8 cellular contexts compared by ENCODE assay signal in genomic region chr12:51531982-51532497, GRCh38. TPM values are rescaled to one million over a fixed set of nuclear protein-coding genes. Genes with fewer than 3 reads are reported as not detected.
DNase-seq lines count a peak whose midpoint lies in the region; FAIRE-seq and TF ChIP-seq lines count a peak whose summit lies in the region.

No MANE protein-coding gene starts in this region.

- peaks cover 8% of the 10 kb centered on the region for H3K4me1 Mint-ChIP-seq in activated T-helper 1 cell treated with anti-CD3 and anti-CD28 coated beads, Interleukin-12 subunit alpha, Interleukin-12 subunit beta, Interleukin-2, Interleukin-4 antibody, amounts not matched to agents 30 ng/mL and 10 ng/mL and 1 ng/mL, durations not matched to agents 14 hours and 24 hours and 36 hours (ENCODE audit: low read depth)

- no peaks in the 10 kb centered on the region for H3K36me3 Mint-ChIP-seq in activated T-helper 1 cell treated with anti-CD3 and anti-CD28 coated beads, Interleukin-12 subunit alpha, Interleukin-12 subunit beta, Interleukin-2, Interleukin-4 antibody, amounts not matched to agents 30 ng/mL and 10 ng/mL and 1 ng/mL, durations not matched to agents 14 hours and 24 hours and 36 hours (ENCODE audit: low read depth)

- H3K4me3 Mint-ChIP-seq in activated T-helper 1 cell treated with anti-CD3 and anti-CD28 coated beads, Interleukin-12 subunit alpha, Interleukin-12 subunit beta, Interleukin-2, Interleukin-4 antibody, amounts not matched to agents 30 ng/mL and 10 ng/mL and 1 ng/mL, durations not matched to agents 14 hours and 24 hours and 36 hours = no peak overlapping the region

- H3K4me3 ChIP-seq in foreskin fibroblast (ENCODE audit: low read depth in 1 of 2, low read length in 2 of 2) = no peak overlapping the region

- intact Hi-C loops in activated T-helper 1 cell treated with anti-CD3 and anti-CD28 coated beads, Interleukin-12 subunit alpha, Interleukin-12 subunit beta, Interleukin-2, Interleukin-4 antibody, amounts not matched to agents 30 ng/mL and 10 ng/mL and 1 ng/mL, durations not matched to agents 14 hours and 24 hours and 36 hours (cut with micrococcal nuclease) = loop anchor here (1.0 to 5.0 kb wide), 4 partner anchors 50 to 343 kb away; no protein-coding TSS in a partner anchor

- TF ChIP-seq CTCF in AG09319 (IDR thresholded peaks at IDR 0.05; ENCODE audit: low read depth, low read length) (peak; percentile 96), foreskin fibroblast (IDR thresholded peaks at IDR 0.05; ENCODE audit: low read depth, low read length) (peak; percentile 83)

- peaks cover 11% of the 10 kb centered on the region for H3K27me3 Mint-ChIP-seq in activated T-helper 1 cell treated with anti-CD3 and anti-CD28 coated beads, Interleukin-12 subunit alpha, Interleukin-12 subunit beta, Interleukin-2, Interleukin-4 antibody, amounts not matched to agents 30 ng/mL and 10 ng/mL and 1 ng/mL, durations not matched to agents 14 hours and 24 hours and 36 hours (ENCODE audit: insufficient read depth)

- H3K27ac Mint-ChIP-seq in activated T-helper 1 cell treated with anti-CD3 and anti-CD28 coated beads, Interleukin-12 subunit alpha, Interleukin-12 subunit beta, Interleukin-2, Interleukin-4 antibody, amounts not matched to agents 30 ng/mL and 10 ng/mL and 1 ng/mL, durations not matched to agents 14 hours and 24 hours and 36 hours = no peak overlapping the region

- DNase-seq in AG09319 (ENCODE audit: extremely low read depth, low read depth) = peak; percentile 36
- DNase-seq in GM19239 (ENCODE audit: insufficient read length, low spot score) = peak; percentile 74
- peak; percentile 79 for DNase-seq in LoVo (ENCODE audit: low spot score)
- peak; percentile 72 for DNase-seq in RKO (ENCODE audit: low spot score)
- DNase-seq in activated T-helper 1 cell treated with anti-CD3 and anti-CD28 coated beads, Interleukin-12 subunit alpha, Interleukin-12 subunit beta, Interleukin-2, Interleukin-4 antibody, amounts not matched to agents 30 ng/mL and 10 ng/mL and 1 ng/mL, durations not matched to agents 14 hours and 24 hours and 36 hours (ENCODE audit: low spot score) = peak; percentile 68
- peak; percentile 59 to 88 for DNase-seq in foreskin fibroblast
- DNase-seq in non-pigmented ciliary epithelial cell (ENCODE audit: low read depth) = peak; percentile 47
- DNase-seq in superior temporal gyrus (ENCODE audit: extremely low spot score) = peak; percentile 86

- no peaks in the 10 kb centered on the region for H3K9me3 Mint-ChIP-seq in activated T-helper 1 cell treated with anti-CD3 and anti-CD28 coated beads, Interleukin-12 subunit alpha, Interleukin-12 subunit beta, Interleukin-2, Interleukin-4 antibody, amounts not matched to agents 30 ng/mL and 10 ng/mL and 1 ng/mL, durations not matched to agents 14 hours and 24 hours and 36 hours

- FAIRE-seq in GM19239 (lab: Jason Lieb, UNC) = peak; percentile 93

RNA-seq across cellular contexts. Expression of gene SCN8A, which starts 59.0 kb away (rescaled TPM):
- total RNA-seq in activated T-helper 1 cell treated with anti-CD3 and anti-CD28 coated beads, Interleukin-12 subunit alpha, Interleukin-12 subunit beta, Interleukin-2, Interleukin-4 antibody, amounts not matched to agents 30 ng/mL and 10 ng/mL and 1 ng/mL, durations not matched to agents 14 hours and 24 hours and 36 hours = 0.15 and 0.26 TPM in 2 replicates

Comparison
In these comparisons a context has a peak if more than half of its experiments do, and no peak if none do; other contexts are left out.
1. DNase-seq: peak in every context shown above with its lines; median percentile 86 in superior temporal gyrus; 79 in LoVo; 74 in GM19239; 74 in foreskin fibroblast; 72 in RKO; 68 in activated T-helper 1 cell treated with anti-CD3 and anti-CD28 coated beads, Interleukin-12 subunit alpha, Interleukin-12 subunit beta, Interleukin-2, Interleukin-4 antibody, amounts not matched to agents 30 ng/mL and 10 ng/mL and 1 ng/mL, durations not matched to agents 14 hours and 24 hours and 36 hours; 47 in non-pigmented ciliary epithelial cell; 36 in AG09319.